Comparison of ENCODE assay signal across 20 cellular contexts in the genomic region with DNA sequence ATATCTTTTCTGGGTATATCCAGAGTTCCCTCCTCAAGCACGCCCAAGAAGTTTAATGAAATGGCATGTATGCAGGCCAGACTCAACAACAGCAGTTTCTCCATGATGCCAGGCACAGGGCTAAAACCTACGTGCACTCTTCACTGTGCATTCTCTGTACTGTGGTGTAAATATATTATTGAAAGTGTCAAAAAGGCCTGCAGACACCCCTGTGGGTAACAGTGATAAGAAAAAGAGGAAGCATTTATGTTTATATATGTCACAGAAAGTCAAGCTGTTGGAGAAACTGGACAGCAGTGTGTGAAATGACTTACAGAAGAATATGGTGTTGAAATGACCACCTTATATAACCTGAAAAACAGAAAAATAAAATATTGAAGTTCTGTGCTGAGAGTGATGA. TPM values are rescaled to one million over a fixed set of nuclear protein-coding genes. Genes with fewer than 3 reads are reported as not detected.
"Had no signal": no experiment of that assay in that cellular context is flagged by ENCODE, and none has a peak within 500 bp of the region (broad histone marks: within the 10 kb centered on the region; RNA-seq: fewer than 3 reads in every experiment).

No MANE protein-coding gene starts in this region.

- H3K4me3 Mint-ChIP-seq: activated CD4-positive, alpha-beta T cell treated with anti-CD3 and anti-CD28 coated beads for 36 hours; activated CD8-positive, alpha-beta memory T cell treated with anti-CD3 and anti-CD28 coated beads, Interleukin-2, amount 10 ng/mL, durations not matched to agents 7 days and 5 days; activated CD8-positive, alpha-beta T cell treated with anti-CD3 and anti-CD28 coated beads, Interleukin-2, amount 10 ng/mL, durations not matched to agents 7 days and 5 days; activated T-cell treated with anti-CD3 and anti-CD28 coated beads, Interleukin-2, amount 50 U/mL, for 72 hours; central memory CD8-positive, alpha-beta T cell; dendritic cell treated with granulocyte-macrophage colony-stimulating factor and Interleukin-4, amounts not matched to agents 40 ng/mL and 50 ng/mL, for 4 days; natural killer cell treated with Interleukin-12 subunit alpha and Interleukin-12 subunit beta and Interleukin-15 and Interleukin-18, amount 100 ng/mL, for 72 hours had no signal

- H3K36me3 Mint-ChIP-seq: activated CD8-positive, alpha-beta memory T cell treated with anti-CD3 and anti-CD28 coated beads, Interleukin-2, amount 10 ng/mL, durations not matched to agents 7 days and 5 days; activated naive CD4-positive, alpha-beta T cell treated with anti-CD3 and anti-CD28 coated beads, Interleukin-2, amount 50 U/mL, for 72 hours; natural killer cell treated with Interleukin-12 subunit alpha and Interleukin-12 subunit beta and Interleukin-15 and Interleukin-18, amount 100 ng/mL, for 72 hours had no signal

- H3K27me3 Mint-ChIP-seq: activated CD4-positive, alpha-beta T cell treated with anti-CD3 and anti-CD28 coated beads for 36 hours; activated CD8-positive, alpha-beta memory T cell treated with anti-CD3 and anti-CD28 coated beads, Interleukin-2, amount 10 ng/mL, durations not matched to agents 7 days and 5 days; central memory CD8-positive, alpha-beta T cell; dendritic cell treated with granulocyte-macrophage colony-stimulating factor and Interleukin-4, amounts not matched to agents 40 ng/mL and 50 ng/mL, for 4 days; natural killer cell treated with Interleukin-12 subunit alpha and Interleukin-12 subunit beta and Interleukin-15 and Interleukin-18, amount 100 ng/mL, for 72 hours had no signal

- H3K4me1 Mint-ChIP-seq: activated CD4-positive, alpha-beta T cell treated with anti-CD3 and anti-CD28 coated beads for 36 hours; activated CD8-positive, alpha-beta memory T cell treated with anti-CD3 and anti-CD28 coated beads, Interleukin-2, amount 10 ng/mL, durations not matched to agents 7 days and 5 days; central memory CD8-positive, alpha-beta T cell had no signal

- DNase-seq: activated CD4-positive, alpha-beta T cell treated with anti-CD3 and anti-CD28 coated beads for 36 hours; activated CD4-positive, CD25-positive, alpha-beta regulatory T cell; activated CD8-positive, alpha-beta memory T cell treated with anti-CD3 and anti-CD28 coated beads, Interleukin-2, amount 10 ng/mL, durations not matched to agents 7 days and 5 days; activated CD8-positive, alpha-beta T cell treated with anti-CD3 and anti-CD28 coated beads, Interleukin-2, amount 10 ng/mL, durations not matched to agents 7 days and 5 days; activated naive CD4-positive, alpha-beta T cell; activated T-cell treated with anti-CD3 and anti-CD28 coated beads, Interleukin-2, amount 50 U/mL, for 72 hours; esophagus squamous epithelium; glutamatergic neuron; islet precursor cell; left ventricle myocardium superior; mucosa of descending colon; stimulated activated CD4-positive, alpha-beta T cell treated with anti-CD3 and anti-CD28 coated beads, Interleukin-15, amount 100 ng/mL, for 24 hours; stimulated activated CD4-positive, alpha-beta T cell treated with anti-CD3 and anti-CD28 coated beads, Interleukin-2, amount 100 ng/mL, for 24 hours; stimulated activated naive CD4-positive, alpha-beta T cell; tibial artery had no signal

- ATAC-seq: activated CD4-positive, alpha-beta T cell treated with anti-CD3 and anti-CD28 coated beads for 36 hours; activated CD8-positive, alpha-beta memory T cell treated with anti-CD3 and anti-CD28 coated beads, Interleukin-2, amount 10 ng/mL, durations not matched to agents 7 days and 5 days; activated CD8-positive, alpha-beta T cell treated with anti-CD3 and anti-CD28 coated beads, Interleukin-2, amount 10 ng/mL, durations not matched to agents 7 days and 5 days; activated naive CD4-positive, alpha-beta T cell treated with anti-CD3 and anti-CD28 coated beads, Interleukin-2, amount 50 U/mL, for 72 hours; activated T-cell treated with anti-CD3 and anti-CD28 coated beads, Interleukin-2, amount 50 U/mL, for 72 hours; left ventricle myocardium superior; mucosa of descending colon; natural killer cell treated with Interleukin-12 subunit alpha and Interleukin-12 subunit beta and Interleukin-15 and Interleukin-18, amount 100 ng/mL, for 72 hours had no signal

- H3K9me3 Mint-ChIP-seq: activated naive CD4-positive, alpha-beta T cell treated with anti-CD3 and anti-CD28 coated beads, Interleukin-2, amount 50 U/mL, for 72 hours; natural killer cell treated with Interleukin-12 subunit alpha and Interleukin-12 subunit beta and Interleukin-15 and Interleukin-18, amount 100 ng/mL, for 72 hours had no signal

- H3K27ac Mint-ChIP-seq: activated CD4-positive, alpha-beta T cell treated with anti-CD3 and anti-CD28 coated beads for 36 hours; activated CD8-positive, alpha-beta memory T cell treated with anti-CD3 and anti-CD28 coated beads, Interleukin-2, amount 10 ng/mL, durations not matched to agents 7 days and 5 days; activated CD8-positive, alpha-beta T cell treated with anti-CD3 and anti-CD28 coated beads, Interleukin-2, amount 10 ng/mL, durations not matched to agents 7 days and 5 days; activated naive CD4-positive, alpha-beta T cell treated with anti-CD3 and anti-CD28 coated beads, Interleukin-2, amount 50 U/mL, for 72 hours; activated T-cell treated with anti-CD3 and anti-CD28 coated beads, Interleukin-2, amount 50 U/mL, for 72 hours; dendritic cell treated with granulocyte-macrophage colony-stimulating factor and Interleukin-4, amounts not matched to agents 40 ng/mL and 50 ng/mL, for 4 days; natural killer cell treated with Interleukin-12 subunit alpha and Interleukin-12 subunit beta and Interleukin-15 and Interleukin-18, amount 100 ng/mL, for 72 hours had no signal

RNA-seq across cellular contexts. Expression of gene DCAF8L1, which starts 29.6 kb away (rescaled TPM):
- polyA plus RNA-seq: hepatocyte had no signal
